13 cellular contexts compared by ENCODE assay signal in genomic region chr18:70028734-70029133, GRCh38.
DNase-seq lines count a peak whose midpoint lies in the region; ATAC-seq and TF ChIP-seq lines count a peak whose summit lies in the region.
"Had no signal": no experiment of that assay in that cellular context is flagged by ENCODE, and none has a peak within 500 bp of the region (broad histone marks: within the 10 kb centered on the region; RNA-seq: fewer than 3 reads in every experiment).

No MANE protein-coding gene starts in this region.

- H3K9me3 Mint-ChIP-seq in stimulated activated naive B cell treated with anti-CD40 and anti-IgM and Interleukin-4, amounts not matched to agents 10 μg/mL and 1 μg/mL and 100 μg/mL, for 72 hours = no peaks in the 10 kb centered on the region
- H3K9me3 Mint-ChIP-seq in activated T-cell treated with anti-CD3 and anti-CD28 coated beads, Interleukin-2, amount 50 U/mL, for 4 hours = no peaks in the 10 kb centered on the region
- H3K9me3 Mint-ChIP-seq: activated CD4-positive, alpha-beta memory T cell treated with anti-CD3 and anti-CD28 coated beads, Interleukin-2, amount 10 ng/mL, durations not matched to agents 7 days and 5 days; activated naive CD4-positive, alpha-beta T cell treated with anti-CD3 and anti-CD28 coated beads for 36 hours had no signal

- no peak overlapping the region for H3K27ac ChIP-seq in left lung
- H3K27ac ChIP-seq: RWPE1 had no signal

- peak; percentile 83 for ATAC-seq in GM18858 (IDR thresholded peaks at IDR 0.05; ENCODE audit: unreplicated experiment)
- ATAC-seq in GM21390 (IDR thresholded peaks at IDR 0.05; ENCODE audit: unreplicated experiment) = peak; percentile 77
- peak; percentile 80 for ATAC-seq in HG02943 (IDR thresholded peaks at IDR 0.05; ENCODE audit: low read depth, unreplicated experiment)
- peak; percentile 79 for ATAC-seq in HG03469 (IDR thresholded peaks at IDR 0.05; ENCODE audit: unreplicated experiment)
- ATAC-seq in stimulated activated naive B cell treated with anti-CD40 and anti-IgM and Interleukin-4, amounts not matched to agents 10 μg/mL and 1 μg/mL and 100 μg/mL, for 72 hours (replicated peaks) = no peak
- no peak for ATAC-seq in left lung
- ATAC-seq in activated T-cell treated with anti-CD3 and anti-CD28 coated beads, Interleukin-2, amount 50 U/mL, for 4 hours = no peak
- ATAC-seq: stimulated activated naive CD8-positive, alpha-beta T cell treated with anti-CD3 and anti-CD28 coated beads, Interleukin-15, amount 100 ng/mL, for 72 hours had no signal

- intact Hi-C loops in left lung (cut with DNase I) = no loop called here

- H3K4me1 Mint-ChIP-seq in stimulated activated naive B cell treated with anti-CD40 and anti-IgM and Interleukin-4, amounts not matched to agents 10 μg/mL and 1 μg/mL and 100 μg/mL, for 72 hours = no peaks in the 10 kb centered on the region
- H3K4me1 Mint-ChIP-seq in activated T-cell treated with anti-CD3 and anti-CD28 coated beads, Interleukin-2, amount 50 U/mL, for 4 hours (ENCODE audit: low read depth) = no peaks in the 10 kb centered on the region
- H3K4me1 Mint-ChIP-seq: activated CD4-positive, alpha-beta memory T cell treated with anti-CD3 and anti-CD28 coated beads, Interleukin-2, amount 10 ng/mL, durations not matched to agents 7 days and 5 days; stimulated activated naive CD8-positive, alpha-beta T cell treated with anti-CD3 and anti-CD28 coated beads, Interleukin-15, amount 100 ng/mL, for 72 hours had no signal

- no peaks in the 10 kb centered on the region for H3K4me1 ChIP-seq in left lung

- H3K4me3 ChIP-seq in left lung = no peak overlapping the region

- H3K4me3 Mint-ChIP-seq in stimulated activated naive B cell treated with anti-CD40 and anti-IgM and Interleukin-4, amounts not matched to agents 10 μg/mL and 1 μg/mL and 100 μg/mL, for 72 hours = no peak overlapping the region
- H3K4me3 Mint-ChIP-seq in activated T-cell treated with anti-CD3 and anti-CD28 coated beads, Interleukin-2, amount 50 U/mL, for 4 hours = no peak overlapping the region
- H3K4me3 Mint-ChIP-seq: activated CD4-positive, alpha-beta memory T cell treated with anti-CD3 and anti-CD28 coated beads, Interleukin-2, amount 10 ng/mL, durations not matched to agents 7 days and 5 days; activated naive CD4-positive, alpha-beta T cell treated with anti-CD3 and anti-CD28 coated beads for 36 hours; stimulated activated naive CD8-positive, alpha-beta T cell treated with anti-CD3 and anti-CD28 coated beads, Interleukin-15, amount 100 ng/mL, for 72 hours had no signal

- peaks cover 0 to 24% of the 10 kb centered on the region in 2 donors for H3K36me3 ChIP-seq in left lung

- no peak for TF ChIP-seq CTCF in left lung (IDR thresholded peaks at IDR 0.05)

- peaks cover 34 to 49% of the 10 kb centered on the region in 2 donors for H3K36me3 Mint-ChIP-seq in stimulated activated naive B cell treated with anti-CD40 and anti-IgM and Interleukin-4, amounts not matched to agents 10 μg/mL and 1 μg/mL and 100 μg/mL, for 72 hours
- H3K36me3 Mint-ChIP-seq in activated T-cell treated with anti-CD3 and anti-CD28 coated beads, Interleukin-2, amount 50 U/mL, for 4 hours (ENCODE audit: insufficient read depth) = peaks cover 43% of the 10 kb centered on the region

- no peaks in the 10 kb centered on the region for H3K9me3 ChIP-seq in left lung

- H3K27me3 ChIP-seq in left lung = no peaks in the 10 kb centered on the region

- no peaks in the 10 kb centered on the region for H3K27me3 Mint-ChIP-seq in stimulated activated naive B cell treated with anti-CD40 and anti-IgM and Interleukin-4, amounts not matched to agents 10 μg/mL and 1 μg/mL and 100 μg/mL, for 72 hours
- H3K27me3 Mint-ChIP-seq in activated T-cell treated with anti-CD3 and anti-CD28 coated beads, Interleukin-2, amount 50 U/mL, for 4 hours (ENCODE audit: low read depth) = no peaks in the 10 kb centered on the region
- H3K27me3 Mint-ChIP-seq: activated CD4-positive, alpha-beta memory T cell treated with anti-CD3 and anti-CD28 coated beads, Interleukin-2, amount 10 ng/mL, durations not matched to agents 7 days and 5 days; stimulated activated naive CD8-positive, alpha-beta T cell treated with anti-CD3 and anti-CD28 coated beads, Interleukin-15, amount 100 ng/mL, for 72 hours had no signal

- no peak overlapping the region for H3K27ac Mint-ChIP-seq in stimulated activated naive B cell treated with anti-CD40 and anti-IgM and Interleukin-4, amounts not matched to agents 10 μg/mL and 1 μg/mL and 100 μg/mL, for 72 hours
- H3K27ac Mint-ChIP-seq: activated CD4-positive, alpha-beta memory T cell treated with anti-CD3 and anti-CD28 coated beads, Interleukin-2, amount 10 ng/mL, durations not matched to agents 7 days and 5 days; activated naive CD4-positive, alpha-beta T cell treated with anti-CD3 and anti-CD28 coated beads for 36 hours; stimulated activated naive CD8-positive, alpha-beta T cell treated with anti-CD3 and anti-CD28 coated beads, Interleukin-15, amount 100 ng/mL, for 72 hours had no signal

- DNase-seq in stimulated activated naive B cell treated with anti-CD40 and anti-IgM and Interleukin-4, amounts not matched to agents 10 μg/mL and 1 μg/mL and 100 μg/mL, for 72 hours = no peak
- no peak for DNase-seq in left lung
- no peak for DNase-seq in activated T-cell treated with anti-CD3 and anti-CD28 coated beads, Interleukin-2, amount 50 U/mL, for 4 hours
- no peak for DNase-seq in NCI-H2196 treated with DMSO at 0.1 percent for 48 hours (lab: John Stamatoyannopoulos, UW; ENCODE audit: unreplicated experiment)
- DNase-seq: activated CD4-positive, alpha-beta memory T cell treated with anti-CD3 and anti-CD28 coated beads, Interleukin-2, amount 10 ng/mL, durations not matched to agents 7 days and 5 days; activated naive CD4-positive, alpha-beta T cell treated with anti-CD3 and anti-CD28 coated beads for 36 hours; DND-41; stimulated activated naive CD8-positive, alpha-beta T cell treated with anti-CD3 and anti-CD28 coated beads, Interleukin-15, amount 100 ng/mL, for 72 hours had no signal

Comparison
In these comparisons a context has a peak if more than half of its experiments do, and no peak if none do; other contexts are left out.
1. ATAC-seq: peak in GM18858 (single experiment), GM21390 (single experiment), HG02943 (single experiment) and HG03469 (single experiment); none in stimulated activated naive B cell treated with anti-CD40 and anti-IgM and Interleukin-4, amounts not matched to agents 10 μg/mL and 1 μg/mL and 100 μg/mL, for 72 hours (0 of 2), left lung (single experiment) and activated T-cell treated with anti-CD3 and anti-CD28 coated beads, Interleukin-2, amount 50 U/mL, for 4 hours (0 of 2).